In genomic region chr3:191329654-191330308, GRCh38 we compare ENCODE assay signal across 8 cellular contexts. TPM values are rescaled to one million over a fixed set of nuclear protein-coding genes. Genes with fewer than 3 reads are reported as not detected.
DNase-seq lines count a peak whose midpoint lies in the region; ATAC-seq and TF ChIP-seq lines count a peak whose summit lies in the region.

No MANE protein-coding gene starts in this region.

- peak overlapping the region; percentile 52 for H3K27ac Mint-ChIP-seq in activated CD8-positive, alpha-beta T cell treated with anti-CD3 and anti-CD28 coated beads for 36 hours
- H3K27ac Mint-ChIP-seq in naive thymus-derived CD8-positive, alpha-beta T cell: peak overlapping the region in 2 of 10 donors; percentile 45 to 54

- H3K9ac ChIP-seq in fibroblast of lung (ENCODE audit: insufficient read depth, low read length): peak overlapping the region; percentile 96

- intact Hi-C loops in activated CD8-positive, alpha-beta T cell treated with anti-CD3 and anti-CD28 coated beads for 36 hours (cut with micrococcal nuclease): no loop called here

- CTCF ChIA-PET in activated CD8-positive, alpha-beta T cell treated with anti-CD3 and anti-CD28 coated beads for 36 hours (lab: Charles Lee): no interaction called here

- peak overlapping the region; percentile 94 for H3K27ac ChIP-seq in fibroblast of lung (ENCODE audit: insufficient read depth, low read length)

- peak; percentile 8 for ATAC-seq in activated CD8-positive, alpha-beta T cell treated with anti-CD3 and anti-CD28 coated beads for 36 hours
- ATAC-seq in naive thymus-derived CD8-positive, alpha-beta T cell: peak in 1 of 2 donors; percentile 35

- H3K79me2 ChIP-seq in fibroblast of lung (ENCODE audit: control insufficient read depth, insufficient read depth, low read length): peaks cover 59% of the 10 kb centered on the region

- H3K9me3 ChIP-seq in fibroblast of lung (ENCODE audit: control insufficient read depth, insufficient read depth, low read depth, low read length): no peaks in the 10 kb centered on the region

- no peaks in the 10 kb centered on the region for H3K36me3 ChIP-seq in fibroblast of lung (ENCODE audit: control insufficient read depth, insufficient read depth, low read length)

- peak; percentile 1 for DNase-seq in stimulated activated CD4-positive, alpha-beta T cell treated with anti-CD3 and anti-CD28 coated beads, Interleukin-12 subunit alpha, Interleukin-12 subunit beta, amount 100 ng/mL, for 4 hours
- no peak for DNase-seq in stimulated activated CD4-positive, alpha-beta T cell treated with anti-CD3 and anti-CD28 coated beads, Interleukin-4, amount 100 ng/mL, for 24 hours
- DNase-seq in HFF-Myc (ENCODE audit: extremely low read depth, low read depth) (no peak), NCI-H1092 (lab: John Stamatoyannopoulos, UW) (peak; percentile 40), fibroblast of lung (ENCODE audit: low read depth in 2 of 2) (peak; percentile 72 to 74), cerebellar nuclear complex (lab: John Stamatoyannopoulos, UW) (no peak)
- peak; percentile 4 for DNase-seq in activated CD8-positive, alpha-beta T cell treated with anti-CD3 and anti-CD28 coated beads for 36 hours
- DNase-seq in naive thymus-derived CD8-positive, alpha-beta T cell: no peak

- H2AFZ ChIP-seq in fibroblast of lung (ENCODE audit: low read length): peak overlapping the region; percentile 39

- peaks cover 15% of the 10 kb centered on the region for H3K4me1 Mint-ChIP-seq in activated CD8-positive, alpha-beta T cell treated with anti-CD3 and anti-CD28 coated beads for 36 hours (ENCODE audit: low read depth)
- peaks cover 2 to 46% (median 7%) of the 10 kb centered on the region in 4 donors for H3K4me1 Mint-ChIP-seq in naive thymus-derived CD8-positive, alpha-beta T cell

- H3K27me3 ChIP-seq in fibroblast of lung (ENCODE audit: control insufficient read depth, insufficient read depth, low read length): no peaks in the 10 kb centered on the region

- TF ChIP-seq CTCF in HFF-Myc (IDR thresholded peaks at IDR 0.05; ENCODE audit: low read depth, low read length, missing control alignments): no peak
- TF ChIP-seq CTCF in activated CD8-positive, alpha-beta T cell treated with anti-CD3 and anti-CD28 coated beads for 36 hours (IDR thresholded peaks at IDR 0.05): no peak
- no peak for TF ChIP-seq CTCF in fibroblast of lung (conservative IDR thresholded peaks at IDR 0.05 in 1 of 2, IDR thresholded peaks at IDR 0.05 in 1 of 2; ENCODE audit: low read depth in 1 of 2, low read length in 2 of 2)

- no peaks in the 10 kb centered on the region for H3K9me3 Mint-ChIP-seq in activated CD8-positive, alpha-beta T cell treated with anti-CD3 and anti-CD28 coated beads for 36 hours
- peaks cover 0 to 6% (median 0%) of the 10 kb centered on the region in 9 donors for H3K9me3 Mint-ChIP-seq in naive thymus-derived CD8-positive, alpha-beta T cell

- peaks cover 10% of the 10 kb centered on the region for H3K4me1 ChIP-seq in fibroblast of lung (ENCODE audit: control insufficient read depth, extremely low read depth, insufficient read depth, low read length)

- peak overlapping the region; percentile 71 for H3K4me3 Mint-ChIP-seq in activated CD8-positive, alpha-beta T cell treated with anti-CD3 and anti-CD28 coated beads for 36 hours
- peak overlapping the region; percentile 26 to 82 (median 55) for H3K4me3 Mint-ChIP-seq in naive thymus-derived CD8-positive, alpha-beta T cell

- no peaks in the 10 kb centered on the region for H3K36me3 Mint-ChIP-seq in activated CD8-positive, alpha-beta T cell treated with anti-CD3 and anti-CD28 coated beads for 36 hours (ENCODE audit: low read depth)
- H3K36me3 Mint-ChIP-seq in naive thymus-derived CD8-positive, alpha-beta T cell: no peaks in the 10 kb centered on the region

- no peaks in the 10 kb centered on the region for H4K20me1 ChIP-seq in fibroblast of lung (ENCODE audit: control insufficient read depth, extremely low read depth, insufficient read depth, low read length)

- H3K4me3 ChIP-seq in HFF-Myc (replicated peaks; ENCODE audit: low read depth, low read length) (peak overlapping the region; percentile 65), fibroblast of lung (replicated peaks in 1 of 4; ENCODE audit: control extremely low read depth in 1 of 4, insufficient read depth in 1 of 4, low read depth in 3 of 4, low read length in 4 of 4) (peak overlapping the region; percentile 62 to 91 (median 78))

- peaks cover 23% of the 10 kb centered on the region for H3K27me3 Mint-ChIP-seq in activated CD8-positive, alpha-beta T cell treated with anti-CD3 and anti-CD28 coated beads for 36 hours
- peaks cover 10 to 41% (median 27%) of the 10 kb centered on the region in 5 donors for H3K27me3 Mint-ChIP-seq in naive thymus-derived CD8-positive, alpha-beta T cell

- H3K4me2 ChIP-seq in fibroblast of lung (ENCODE audit: extremely low read depth, insufficient read depth, low read length): peak overlapping the region; percentile 88

- POLR2A ChIA-PET in activated CD8-positive, alpha-beta T cell treated with anti-CD3 and anti-CD28 coated beads for 36 hours (lab: Charles Lee): interaction anchor here (1.4 kb wide), 1 partner anchor 15 kb away, joined by 4 read pairs; no protein-coding TSS in a partner anchor
- POLR2A ChIA-PET in naive thymus-derived CD8-positive, alpha-beta T cell (lab: Charles Lee): no interaction called here

RNA-seq across cellular contexts. Expression of gene UTS2B, which starts 0.5 kb away (rescaled TPM):
- not detected for total RNA-seq in activated CD8-positive, alpha-beta T cell treated with anti-CD3 and anti-CD28 coated beads for 36 hours
- 0.51 and 0.99 TPM in 2 replicates for total RNA-seq in fibroblast of lung
- 1.3 and 1.7 TPM in 2 replicates for polyA plus RNA-seq in fibroblast of lung
- 0.43 and 0.58 TPM in 2 replicates for polyA plus RNA-seq in fibroblast of lung (2012)
- 0.16 TPM in 1 of 2 replicates, not detected in the other for polyA minus RNA-seq in fibroblast of lung (ENCODE audit: low replicate concordance)
- not detected for total RNA-seq in naive thymus-derived CD8-positive, alpha-beta T cell
- not detected for polyA plus RNA-seq in naive thymus-derived CD8-positive, alpha-beta T cell

RNA-seq across cellular contexts. Expression of gene CCDC50, which starts 0.6 kb away (rescaled TPM):
- total RNA-seq in activated CD8-positive, alpha-beta T cell treated with anti-CD3 and anti-CD28 coated beads for 36 hours: 1 to 10 TPM; 7.3 to 7.6 TPM
- 77.0 and 114 TPM in 2 replicates for total RNA-seq in fibroblast of lung
- 109 and 118 TPM in 2 replicates for polyA plus RNA-seq in fibroblast of lung
- 83.0 and 96.1 TPM in 2 replicates for polyA plus RNA-seq in fibroblast of lung (2012)
- polyA minus RNA-seq in fibroblast of lung (ENCODE audit: low replicate concordance): 14.6 and 18.7 TPM in 2 replicates
- total RNA-seq in naive thymus-derived CD8-positive, alpha-beta T cell: 1 to 10 TPM; 3.2 to 4.4 TPM
- under 1 TPM; 0.80 to 0.99 (median 0.99) TPM for polyA plus RNA-seq in naive thymus-derived CD8-positive, alpha-beta T cell

Comparison
In these comparisons a context has a peak if more than half of its experiments do, and no peak if none do; other contexts are left out.
1. DNase-seq: peak in stimulated activated CD4-positive, alpha-beta T cell treated with anti-CD3 and anti-CD28 coated beads, Interleukin-12 subunit alpha, Interleukin-12 subunit beta, amount 100 ng/mL, for 4 hours (single experiment), NCI-H1092 (single experiment), activated CD8-positive, alpha-beta T cell treated with anti-CD3 and anti-CD28 coated beads for 36 hours (single experiment) and fibroblast of lung (2 of 2); none in stimulated activated CD4-positive, alpha-beta T cell treated with anti-CD3 and anti-CD28 coated beads, Interleukin-4, amount 100 ng/mL, for 24 hours (single experiment), HFF-Myc (single experiment), naive thymus-derived CD8-positive, alpha-beta T cell (0 of 10) and cerebellar nuclear complex (0 of 2).